Comparison of ENCODE assay signal across 10 cellular contexts in the genomic region with DNA sequence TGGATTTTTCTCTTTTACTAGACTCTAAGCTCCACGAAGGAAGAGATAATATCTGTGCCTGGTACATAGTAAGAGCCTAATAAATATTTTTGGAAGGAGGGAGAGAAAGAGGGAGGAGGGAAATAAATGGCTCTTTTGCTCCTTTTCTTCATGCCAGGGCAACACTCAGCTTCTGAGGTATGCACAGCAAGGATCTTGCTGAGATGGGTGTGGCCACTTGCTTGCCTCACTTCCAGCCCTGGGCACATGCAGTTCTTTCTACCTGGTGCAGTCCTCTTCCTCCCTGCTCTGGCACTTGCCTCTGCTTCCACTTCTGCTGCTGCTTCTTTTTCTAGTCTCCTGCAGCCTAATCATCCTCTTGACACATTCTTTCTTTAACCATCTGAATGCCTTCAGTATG.
DNase-seq lines count a peak whose midpoint lies in the region; ATAC-seq, FAIRE-seq and TF ChIP-seq lines count a peak whose summit lies in the region.
"Had no signal": no experiment of that assay in that cellular context is flagged by ENCODE, and none has a peak within 500 bp of the region (broad histone marks: within the 10 kb centered on the region; RNA-seq: fewer than 3 reads in every experiment).

No MANE protein-coding gene starts in this region.

- H3K27ac ChIP-seq in A673 (ENCODE audit: low read depth, low read length, poor library complexity, severe bottlenecking) (peak overlapping the region; percentile 82), RWPE1 (peak overlapping the region; percentile 74), pancreas (no peak overlapping the region)

- intact Hi-C loops in A673 (cut with micrococcal nuclease; ENCODE audit: unreplicated experiment) (no loop called here), pancreas (cut with DNase I) (no loop called here)

- DNase-seq in A673 (ENCODE audit: low spot score) (no peak), RWPE1 (ENCODE audit: low spot score) (peak; percentile 71), fibroblast of pulmonary artery (ENCODE audit: low read depth) (peak; percentile 37), pancreas (no peak), activated gamma-delta T cell treated with Interleukin-2 at 50 U/mL for 16 hours (no peak), T-helper 2 cell (no peak), NCI-H1436 (lab: John Stamatoyannopoulos, UW) (no peak)
- DNase-seq: AML-193, testis had no signal

- TF ChIP-seq CTCF in A673 (conservative IDR thresholded peaks at IDR 0.05; ENCODE audit: low read depth, low read length) (no peak), RWPE1 (conservative IDR thresholded peaks at IDR 0.05; ENCODE audit: low read depth) (no peak), fibroblast of pulmonary artery (IDR thresholded peaks at IDR 0.05; ENCODE audit: low read length, missing control alignments) (no peak), pancreas (IDR thresholded peaks at IDR 0.05) (no peak)

- H3K4me1 ChIP-seq in A673 (ENCODE audit: insufficient read depth, low read length, poor library complexity, severe bottlenecking) (peaks cover 15% of the 10 kb centered on the region), pancreas (no peaks in the 10 kb centered on the region)

- 83 to 95% methylated on average over 1 of the region's 1 CpG for WGBS in pancreas, 2 donors

- FAIRE-seq in pancreas (lab: Jason Lieb, UNC): no peak

- CTCF ChIA-PET in A673 (lab: Charles Lee) (no interaction called here), RWPE1 (lab: Yijun Ruan, JAX) (interaction anchor here (0.6 to 0.7 kb wide), 2 partner anchors 10 to 107 kb away, joined by 3 read pairs; no protein-coding TSS in a partner anchor)

- no peaks in the 10 kb centered on the region for H3K36me3 ChIP-seq in A673 (ENCODE audit: insufficient read depth, low read length, poor library complexity, severe bottlenecking)
- no peaks in the 10 kb centered on the region for H3K36me3 ChIP-seq in pancreas

- ATAC-seq in pancreas (peak in 3 of 4 donors; percentile 44 to 61 (median 54)), HG02852 (IDR thresholded peaks at IDR 0.05; ENCODE audit: unreplicated experiment) (no peak)

- H3K4me3 ChIP-seq in A673 (ENCODE audit: low read depth, low read length, poor library complexity, severe bottlenecking) (no peak overlapping the region), fibroblast of pulmonary artery (replicated peaks; ENCODE audit: low read depth, low read length) (no peak overlapping the region), pancreas (no peak overlapping the region)
- H3K4me3 ChIP-seq: testis had no signal

- no TSS peak for BruUV-seq in A673 (replicated peaks; lab: Mats Ljungman, UMichigan)

- no peaks in the 10 kb centered on the region for H3K9me3 ChIP-seq in A673 (ENCODE audit: low read depth, low read length, poor library complexity, severe bottlenecking)
- no peaks in the 10 kb centered on the region for H3K9me3 ChIP-seq in pancreas
- H3K9me3 ChIP-seq: testis had no signal

- POLR2A ChIA-PET in A673 (lab: Charles Lee; ENCODE audit: low non-redundant PET) (no interaction called here), RWPE1 (lab: Yijun Ruan, JAX; ENCODE audit: low non-redundant PET) (no interaction called here)

- H3K27me3 ChIP-seq in A673 (replicated peaks; ENCODE audit: insufficient read depth, low read depth, low read length, poor library complexity) (no peaks in the 10 kb centered on the region), pancreas (no peaks in the 10 kb centered on the region)
- H3K27me3 ChIP-seq: testis had no signal

Comparison
In these comparisons a context has a peak if more than half of its experiments do, and no peak if none do; other contexts are left out.
1. DNase-seq: peak in RWPE1 (single experiment) and fibroblast of pulmonary artery (single experiment); none in A673 (single experiment), pancreas (0 of 6), activated gamma-delta T cell treated with Interleukin-2 at 50 U/mL for 16 hours (single experiment), T-helper 2 cell (0 of 5) and NCI-H1436 (single experiment).
2. H3K27ac ChIP-seq: peak in A673 (single experiment) and RWPE1 (single experiment); none in pancreas (0 of 4).